ENCODE assay signal across 33 cellular contexts in the genomic region with DNA sequence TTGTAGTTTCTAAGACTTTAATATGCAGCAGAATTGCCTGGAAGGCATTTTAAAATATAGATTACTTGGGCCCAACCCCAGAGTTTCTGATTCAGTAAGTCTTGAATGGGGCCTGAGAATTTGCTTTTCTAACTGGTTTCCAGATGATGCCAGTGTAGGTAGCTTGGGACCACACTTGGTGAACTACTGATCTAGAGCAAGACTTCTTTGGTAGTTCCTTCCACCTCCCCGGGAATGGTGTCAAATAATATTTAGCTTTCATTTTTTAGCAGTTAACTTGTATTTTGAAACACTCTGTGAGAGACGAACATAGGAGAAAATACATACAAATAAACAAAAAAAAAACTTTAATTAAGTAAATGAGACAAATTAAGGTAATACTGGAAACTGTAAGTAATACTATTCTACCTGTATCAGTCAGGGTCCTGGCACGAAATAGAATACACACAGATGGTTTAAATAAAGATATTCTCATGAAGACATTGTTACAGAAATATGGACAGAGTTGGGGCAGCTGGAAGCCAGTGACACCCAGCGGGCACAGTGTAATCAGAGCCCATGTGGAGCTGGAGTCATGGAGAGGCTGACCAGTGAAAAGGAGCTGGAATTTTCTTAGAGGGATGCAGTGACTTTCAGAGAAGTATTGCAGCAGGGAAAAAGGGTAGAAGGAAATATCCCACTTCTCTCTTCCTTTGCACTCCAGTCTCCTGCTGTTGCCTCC.
"Had no signal": no experiment of that assay in that cellular context is flagged by ENCODE, and none has a peak within 500 bp of the region (broad histone marks: within the 10 kb centered on the region; RNA-seq: fewer than 3 reads in every experiment).

No MANE protein-coding gene starts in this region.

- H3K4me3 ChIP-seq: ascending aorta, breast epithelium, PC-9 had no signal

- H3K27me3 ChIP-seq: ascending aorta, breast epithelium had no signal

- H3K9me3 ChIP-seq: ascending aorta, breast epithelium had no signal

- DNase-seq: activated CD4-positive, alpha-beta T cell treated with anti-CD3 and anti-CD28 coated beads, Interleukin-2, amount 10 ng/mL, durations not matched to agents 24 days and 14 days; activated CD4-positive, alpha-beta T cell treated with anti-CD3 and anti-CD28 coated beads, Interleukin-2, amount 50 U/mL, for 4 hours; activated CD8-positive, alpha-beta T cell treated with anti-CD3 and anti-CD28 coated beads for 36 hours; activated effector memory CD4-positive, alpha-beta T cell treated with anti-CD3 and anti-CD28 coated beads, Interleukin-2, amount 50 U/mL, for 16 hours; activated naive CD4-positive, alpha-beta T cell; activated naive CD4-positive, alpha-beta T cell treated with anti-CD3 and anti-CD28 coated beads, Interleukin-2, amount 50 U/mL, for 16 hours; activated naive CD8-positive, alpha-beta T cell treated with anti-CD3 and anti-CD28 coated beads for 36 hours; activated T-cell treated with anti-CD3 and anti-CD28 coated beads, Interleukin-2, amount 50 U/mL, for 1 hour; activated T-cell treated with anti-CD3 and anti-CD28 coated beads, Interleukin-2, amount 50 U/mL, for 72 hours; amniotic stem cell; caudate nucleus; cerebellar nuclear complex; Kasumi-1; KG1; NCI-H1092 treated with DMSO at 0.1 percent for 48 hours; NCI-H1417; NCI-H146; NCI-H187; NCI-H2081; NCI-H226; NCI-H446 treated with DMSO at 0.1 percent for 48 hours; NCI-H524; NCI-H69; NK-92 treated with Interleukin-12 subunit alpha and Interleukin-12 subunit beta, amount 100 ng/mL, for 24 hours; PC-9; Right ventricle myocardium superior; SW 1271; T-helper 1 cell; T-helper 2 cell; T-helper 9 cell had no signal

- H3K4me2 ChIP-seq: PC-9 had no signal

- H2AFZ ChIP-seq: PC-9 had no signal

- ATAC-seq: activated CD8-positive, alpha-beta T cell treated with anti-CD3 and anti-CD28 coated beads for 36 hours; activated T-cell treated with anti-CD3 and anti-CD28 coated beads, Interleukin-2, amount 50 U/mL, for 72 hours; activated T-helper 17 cell treated with anti-CD3 and anti-CD28 coated beads, Interleukin-2, amount 50 U/mL, for 72 hours had no signal

- H3K4me1 ChIP-seq: ascending aorta, breast epithelium had no signal

- H3K27ac ChIP-seq: ascending aorta, breast epithelium, PC-9 had no signal

- H3K36me3 ChIP-seq: ascending aorta, breast epithelium had no signal
